11 cellular contexts compared by ENCODE assay signal in genomic region chr10:107398115-107398514, GRCh38.
"Had no signal": no experiment of that assay in that cellular context is flagged by ENCODE, and none has a peak within 500 bp of the region (broad histone marks: within the 10 kb centered on the region; RNA-seq: fewer than 3 reads in every experiment).

No MANE protein-coding gene starts in this region.

- FAIRE-seq: H1, H54 had no signal

- H3K36me3 ChIP-seq: HAP-1 had no signal

- H3K4me3 ChIP-seq: GM23248, GM23338, HAP-1 had no signal

- H3K9me3 ChIP-seq: HAP-1 had no signal

- H3K4me1 ChIP-seq: HAP-1 had no signal

- ATAC-seq: GM23338, HCT116 had no signal

- H3K4me2 ChIP-seq: GM23338 had no signal

- H3K27ac ChIP-seq: GM23248 had no signal

- H3K9ac ChIP-seq: GM23248 had no signal

- H2AFZ ChIP-seq: GM23248, GM23338 had no signal

- DNase-seq: GM23248, GOT3, H7, H9, HCEC 1CT, HFFc6 had no signal
